Comparison of ENCODE assay signal across 3 cellular contexts in genomic region chr5:2626572-2626971, GRCh38.
"Had no signal": no experiment of that assay in that cellular context is flagged by ENCODE, and none has a peak within 500 bp of the region (broad histone marks: within the 10 kb centered on the region; RNA-seq: fewer than 3 reads in every experiment).

No MANE protein-coding gene starts in this region.

- DNase-seq: GDM1, GF-D8 had no signal

- H3K4me3 ChIP-seq: GM12878 had no signal

- ATAC-seq: GM12878 had no signal
